In genomic region chr5:143456952-143457547, GRCh38 we compare ENCODE assay signal across 13 cellular contexts. TPM values are rescaled to one million over a fixed set of nuclear protein-coding genes. Genes with fewer than 3 reads are reported as not detected.
DNase-seq lines count a peak whose midpoint lies in the region; ATAC-seq and TF ChIP-seq lines count a peak whose summit lies in the region.
"Had no signal": no experiment of that assay in that cellular context is flagged by ENCODE, and none has a peak within 500 bp of the region (broad histone marks: within the 10 kb centered on the region; RNA-seq: fewer than 3 reads in every experiment).

No MANE protein-coding gene starts in this region.

- H3K27me3 ChIP-seq in MG63 (no peaks in the 10 kb centered on the region), Peyer's patch (no peaks in the 10 kb centered on the region)

- TF ChIP-seq POLR2A in Peyer's patch (IDR thresholded peaks at IDR 0.05), result no peak

- H3K9me3 ChIP-seq in MG63 (peaks cover 5% of the 10 kb centered on the region), Peyer's patch (no peaks in the 10 kb centered on the region)

- DNase-seq in EH (ENCODE audit: low read depth) (peak; percentile 67), MG63 (peak; percentile 44), dermis blood vessel endothelial cell (peak; percentile 13), myocyte (ENCODE audit: low read depth) (peak; percentile 23), Peyer's patch (no peak), MV-4-11 (lab: John Stamatoyannopoulos, UW) (no peak)
- DNase-seq in activated CD4-positive, alpha-beta T cell treated with anti-CD3 and anti-CD28 coated beads, Interleukin-2, amount 50 U/mL, for 1 hour, result no peak
- DNase-seq: activated naive CD8-positive, alpha-beta T cell treated with anti-CD3 and anti-CD28 coated beads, Interleukin-2, amount 10 ng/mL, durations not matched to agents 7 days and 5 days; NCI-H1092 treated with DMSO at 0.1 percent for 48 hours; NCI-H446 treated with DMSO at 0.1 percent for 48 hours; posterior cingulate gyrus had no signal

- H3K4me3 ChIP-seq in MG63, result no peak overlapping the region
- no peak overlapping the region for H3K4me3 ChIP-seq in Peyer's patch

- ATAC-seq in GM18858 (IDR thresholded peaks at IDR 0.05; ENCODE audit: unreplicated experiment), result no peak

- no peaks in the 10 kb centered on the region for H3K36me3 ChIP-seq in MG63
- no peaks in the 10 kb centered on the region for H3K36me3 ChIP-seq in Peyer's patch

- H3K4me1 ChIP-seq in Peyer's patch, result no peaks in the 10 kb centered on the region

- no peak overlapping the region for H3K27ac ChIP-seq in Peyer's patch
- H3K27ac ChIP-seq: C4-2B had no signal

- no peak for TF ChIP-seq CTCF in Peyer's patch (IDR thresholded peaks at IDR 0.05)

RNA-seq across cellular contexts. Expression of gene NR3C1, which starts 53.6 kb away (rescaled TPM):
- 45.6 and 50.8 TPM in 2 replicates for total RNA-seq in MG63 (2014; rRNA removed; shearing (Covaris generic); ENCODE audit: low replicate concordance)
- total RNA-seq in dermis blood vessel endothelial cell, result 19.7 and 21.4 TPM in 2 replicates
- 52.2 and 59.9 TPM in 2 replicates for total RNA-seq in myocyte
- 20.3 TPM for polyA plus RNA-seq in myocyte (2012)
- 10 to 100 TPM; 29.7 to 79.2 (median 38.9) TPM for total RNA-seq in Peyer's patch

Comparison
In these comparisons a context has a peak if more than half of its experiments do, and no peak if none do; other contexts are left out.
1. DNase-seq: peak in EH (single experiment), MG63 (single experiment), dermis blood vessel endothelial cell (single experiment) and myocyte (single experiment); none in Peyer's patch (0 of 3), activated CD4-positive, alpha-beta T cell treated with anti-CD3 and anti-CD28 coated beads, Interleukin-2, amount 50 U/mL, for 1 hour (single experiment) and MV-4-11 (single experiment).